In the genomic region with DNA sequence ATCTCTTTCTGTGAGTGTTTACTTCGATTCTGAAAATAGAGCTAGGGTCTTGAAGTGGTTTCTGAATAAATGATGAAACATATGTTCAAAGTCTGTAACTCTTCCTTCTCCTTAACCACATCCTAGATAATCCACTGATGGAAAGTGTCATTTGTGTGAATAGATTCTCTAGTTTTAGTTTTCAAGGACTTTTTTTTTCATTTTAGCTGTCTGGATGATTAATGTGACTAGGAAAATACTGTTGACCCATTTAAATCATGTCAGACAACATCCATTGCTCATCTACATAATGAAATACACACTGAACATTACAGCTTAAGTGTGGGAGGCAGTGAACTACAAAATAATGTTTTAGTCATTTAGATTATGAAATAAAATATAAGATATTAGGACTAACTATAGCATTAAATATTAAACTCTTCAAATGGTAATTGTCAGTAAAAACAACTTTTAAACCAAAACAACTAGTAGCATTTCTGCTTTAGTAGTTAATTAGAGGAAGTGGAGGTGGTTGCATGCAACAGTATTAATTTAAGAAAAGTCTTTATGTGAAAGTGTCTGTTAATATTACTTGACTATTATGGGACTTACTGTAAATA, we compare ENCODE assay signal across 1 cellular context.
TF ChIP-seq lines count a peak whose summit lies in the region.

No MANE protein-coding gene starts in this region.

TF ChIP-seq in K562, 482 proteins besides CTCF, POLR2A, EP300 and RAD21 (continued from another document and continues in another):
- TF ChIP-seq, protein P1, sequence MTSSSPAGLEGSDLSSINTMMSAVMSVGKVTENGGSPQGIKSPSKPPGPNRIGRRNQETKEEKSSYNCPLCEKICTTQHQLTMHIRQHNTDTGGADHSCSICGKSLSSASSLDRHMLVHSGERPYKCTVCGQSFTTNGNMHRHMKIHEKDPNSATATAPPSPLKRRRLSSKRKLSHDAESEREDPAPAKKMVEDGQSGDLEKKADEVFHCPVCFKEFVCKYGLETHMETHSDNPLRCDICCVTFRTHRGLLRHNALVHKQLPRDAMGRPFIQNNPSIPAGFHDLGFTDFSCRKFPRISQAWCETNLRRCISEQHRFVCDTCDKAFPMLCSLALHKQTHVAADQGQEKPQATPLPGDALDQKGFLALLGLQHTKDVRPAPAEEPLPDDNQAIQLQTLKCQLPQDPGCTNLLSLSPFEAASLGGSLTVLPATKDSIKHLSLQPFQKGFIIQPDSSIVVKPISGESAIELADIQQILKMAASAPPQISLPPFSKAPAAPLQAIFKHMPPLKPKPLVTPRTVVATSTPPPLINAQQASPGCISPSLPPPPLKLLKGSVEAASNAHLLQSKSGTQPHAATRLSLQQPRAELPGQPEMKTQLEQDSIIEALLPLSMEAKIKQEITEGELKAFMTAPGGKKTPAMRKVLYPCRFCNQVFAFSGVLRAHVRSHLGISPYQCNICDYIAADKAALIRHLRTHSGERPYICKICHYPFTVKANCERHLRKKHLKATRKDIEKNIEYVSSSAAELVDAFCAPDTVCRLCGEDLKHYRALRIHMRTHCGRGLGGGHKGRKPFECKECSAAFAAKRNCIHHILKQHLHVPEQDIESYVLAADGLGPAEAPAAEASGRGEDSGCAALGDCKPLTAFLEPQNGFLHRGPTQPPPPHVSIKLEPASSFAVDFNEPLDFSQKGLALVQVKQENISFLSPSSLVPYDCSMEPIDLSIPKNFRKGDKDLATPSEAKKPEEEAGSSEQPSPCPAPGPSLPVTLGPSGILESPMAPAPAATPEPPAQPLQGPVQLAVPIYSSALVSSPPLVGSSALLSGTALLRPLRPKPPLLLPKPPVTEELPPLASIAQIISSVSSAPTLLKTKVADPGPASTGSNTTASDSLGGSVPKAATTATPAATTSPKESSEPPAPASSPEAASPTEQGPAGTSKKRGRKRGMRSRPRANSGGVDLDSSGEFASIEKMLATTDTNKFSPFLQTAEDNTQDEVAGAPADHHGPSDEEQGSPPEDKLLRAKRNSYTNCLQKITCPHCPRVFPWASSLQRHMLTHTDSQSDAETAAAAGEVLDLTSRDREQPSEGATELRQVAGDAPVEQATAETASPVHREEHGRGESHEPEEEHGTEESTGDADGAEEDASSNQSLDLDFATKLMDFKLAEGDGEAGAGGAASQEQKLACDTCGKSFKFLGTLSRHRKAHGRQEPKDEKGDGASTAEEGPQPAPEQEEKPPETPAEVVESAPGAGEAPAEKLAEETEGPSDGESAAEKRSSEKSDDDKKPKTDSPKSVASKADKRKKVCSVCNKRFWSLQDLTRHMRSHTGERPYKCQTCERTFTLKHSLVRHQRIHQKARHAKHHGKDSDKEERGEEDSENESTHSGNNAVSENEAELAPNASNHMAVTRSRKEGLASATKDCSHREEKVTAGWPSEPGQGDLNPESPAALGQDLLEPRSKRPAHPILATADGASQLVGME (CRISPR knock-in tag; IDR thresholded peaks at IDR 0.05): no peak
- TF ChIP-seq, protein P2, sequence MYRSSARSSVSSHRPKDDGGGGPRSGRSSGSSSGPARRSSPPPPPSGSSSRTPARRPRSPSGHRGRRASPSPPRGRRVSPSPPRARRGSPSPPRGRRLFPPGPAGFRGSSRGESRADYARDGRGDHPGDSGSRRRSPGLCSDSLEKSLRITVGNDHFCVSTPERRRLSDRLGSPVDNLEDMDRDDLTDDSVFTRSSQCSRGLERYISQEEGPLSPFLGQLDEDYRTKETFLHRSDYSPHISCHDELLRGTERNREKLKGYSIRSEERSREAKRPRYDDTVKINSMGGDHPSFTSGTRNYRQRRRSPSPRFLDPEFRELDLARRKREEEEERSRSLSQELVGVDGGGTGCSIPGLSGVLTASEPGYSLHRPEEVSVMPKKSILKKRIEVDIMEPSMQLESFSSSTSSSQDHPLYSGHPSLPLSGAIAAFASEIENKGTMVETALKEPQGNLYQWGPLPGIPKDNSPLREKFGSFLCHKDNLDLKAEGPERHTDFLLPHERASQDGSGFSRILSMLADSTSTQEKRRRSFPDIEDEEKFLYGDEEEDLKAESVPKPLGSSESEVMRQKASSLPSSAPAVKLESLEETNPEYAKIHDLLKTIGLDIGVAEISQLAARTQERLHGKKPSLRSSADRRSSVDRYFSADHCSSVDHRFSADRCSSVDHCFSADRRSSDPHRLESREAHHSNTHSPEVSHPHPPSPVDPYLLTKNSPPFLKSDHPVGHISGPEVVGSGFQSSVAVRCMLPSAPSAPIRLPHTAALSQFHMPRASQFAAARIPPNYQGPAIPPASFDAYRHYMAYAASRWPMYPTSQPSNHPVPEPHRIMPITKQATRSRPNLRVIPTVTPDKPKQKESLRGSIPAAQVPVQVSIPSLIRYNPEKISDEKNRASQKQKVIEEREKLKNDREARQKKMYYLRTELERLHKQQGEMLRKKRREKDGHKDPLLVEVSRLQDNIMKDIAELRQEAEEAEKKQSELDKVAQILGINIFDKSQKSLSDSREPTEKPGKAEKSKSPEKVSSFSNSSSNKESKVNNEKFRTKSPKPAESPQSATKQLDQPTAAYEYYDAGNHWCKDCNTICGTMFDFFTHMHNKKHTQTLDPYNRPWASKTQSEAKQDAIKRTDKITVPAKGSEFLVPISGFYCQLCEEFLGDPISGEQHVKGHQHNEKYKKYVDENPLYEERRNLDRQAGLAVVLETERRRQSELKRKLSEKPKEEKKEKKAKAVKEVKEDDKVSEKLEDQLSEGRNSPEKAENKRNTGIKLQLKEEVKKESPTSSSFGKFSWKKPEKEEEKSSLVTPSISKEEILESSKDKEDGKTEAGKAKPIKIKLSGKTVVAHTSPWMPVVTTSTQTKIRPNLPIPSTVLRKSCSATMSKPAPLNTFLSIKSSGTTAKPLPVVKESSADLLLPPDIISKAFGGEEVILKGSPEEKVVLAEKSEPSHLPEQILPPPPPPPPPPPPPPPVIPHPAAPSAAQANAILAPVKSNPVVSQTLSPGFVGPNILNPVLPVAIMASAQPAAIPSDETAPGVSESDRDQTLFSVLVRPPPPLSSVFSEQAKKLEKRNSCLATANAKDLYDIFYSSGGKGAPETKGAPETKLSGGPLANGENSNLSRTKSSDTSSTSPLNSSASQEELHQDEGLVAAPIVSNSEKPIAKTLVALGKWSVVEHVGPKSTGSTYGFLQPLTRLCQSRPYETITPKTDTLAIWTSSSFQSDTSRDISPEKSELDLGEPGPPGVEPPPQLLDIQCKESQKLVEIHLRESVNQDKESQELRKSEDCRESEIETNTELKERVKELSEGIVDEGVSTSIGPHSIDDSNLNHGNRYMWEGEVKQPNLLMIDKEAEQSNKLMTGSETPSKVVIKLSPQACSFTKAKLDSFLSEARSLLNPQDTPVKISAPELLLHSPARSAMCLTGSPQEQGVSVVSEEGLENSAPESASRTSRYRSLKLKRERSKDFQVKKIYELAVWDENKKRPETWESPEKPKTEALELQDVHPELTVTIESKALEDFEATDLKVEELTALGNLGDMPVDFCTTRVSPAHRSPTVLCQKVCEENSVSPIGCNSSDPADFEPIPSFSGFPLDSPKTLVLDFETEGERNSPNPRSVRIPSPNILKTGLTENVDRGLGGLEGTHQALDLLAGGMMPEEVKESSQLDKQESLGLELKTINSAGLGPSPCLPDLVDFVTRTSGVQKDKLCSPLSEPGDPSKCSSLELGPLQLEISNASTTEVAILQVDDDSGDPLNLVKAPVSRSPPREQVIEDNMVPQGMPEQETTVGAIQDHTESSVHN (IDR thresholded peaks at IDR 0.05; ENCODE audit: borderline replicate concordance in 1 of 2, low read depth in 1 of 2): peak; percentile 66 to 99
- TF ChIP-seq, protein P3, sequence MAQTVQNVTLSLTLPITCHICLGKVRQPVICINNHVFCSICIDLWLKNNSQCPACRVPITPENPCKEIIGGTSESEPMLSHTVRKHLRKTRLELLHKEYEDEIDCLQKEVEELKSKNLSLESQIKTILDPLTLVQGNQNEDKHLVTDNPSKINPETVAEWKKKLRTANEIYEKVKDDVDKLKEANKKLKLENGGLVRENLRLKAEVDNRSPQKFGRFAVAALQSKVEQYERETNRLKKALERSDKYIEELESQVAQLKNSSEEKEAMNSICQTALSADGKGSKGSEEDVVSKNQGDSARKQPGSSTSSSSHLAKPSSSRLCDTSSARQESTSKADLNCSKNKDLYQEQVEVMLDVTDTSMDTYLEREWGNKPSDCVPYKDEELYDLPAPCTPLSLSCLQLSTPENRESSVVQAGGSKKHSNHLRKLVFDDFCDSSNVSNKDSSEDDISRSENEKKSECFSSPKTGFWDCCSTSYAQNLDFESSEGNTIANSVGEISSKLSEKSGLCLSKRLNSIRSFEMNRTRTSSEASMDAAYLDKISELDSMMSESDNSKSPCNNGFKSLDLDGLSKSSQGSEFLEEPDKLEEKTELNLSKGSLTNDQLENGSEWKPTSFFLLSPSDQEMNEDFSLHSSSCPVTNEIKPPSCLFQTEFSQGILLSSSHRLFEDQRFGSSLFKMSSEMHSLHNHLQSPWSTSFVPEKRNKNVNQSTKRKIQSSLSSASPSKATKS (CRISPR knock-in tag; IDR thresholded peaks at IDR 0.05): no peak
- TF ChIP-seq CHD2 (IDR thresholded peaks at IDR 0.05; ENCODE audit: low read depth, low read length): no peak
- TF ChIP-seq TSC22D4 (tag; IDR thresholded peaks at IDR 0.05): no peak
- no peak for TF ChIP-seq ZNF124 (CRISPR knock-in tag; IDR thresholded peaks at IDR 0.05)
- TF ChIP-seq, protein P4, sequence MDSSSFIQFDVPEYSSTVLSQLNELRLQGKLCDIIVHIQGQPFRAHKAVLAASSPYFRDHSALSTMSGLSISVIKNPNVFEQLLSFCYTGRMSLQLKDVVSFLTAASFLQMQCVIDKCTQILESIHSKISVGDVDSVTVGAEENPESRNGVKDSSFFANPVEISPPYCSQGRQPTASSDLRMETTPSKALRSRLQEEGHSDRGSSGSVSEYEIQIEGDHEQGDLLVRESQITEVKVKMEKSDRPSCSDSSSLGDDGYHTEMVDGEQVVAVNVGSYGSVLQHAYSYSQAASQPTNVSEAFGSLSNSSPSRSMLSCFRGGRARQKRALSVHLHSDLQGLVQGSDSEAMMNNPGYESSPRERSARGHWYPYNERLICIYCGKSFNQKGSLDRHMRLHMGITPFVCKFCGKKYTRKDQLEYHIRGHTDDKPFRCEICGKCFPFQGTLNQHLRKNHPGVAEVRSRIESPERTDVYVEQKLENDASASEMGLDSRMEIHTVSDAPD (CRISPR knock-in tag; IDR thresholded peaks at IDR 0.05): no peak
- TF ChIP-seq HNRNPLL (IDR thresholded peaks at IDR 0.05; ENCODE audit: low read depth, low read length, poor library complexity, severe bottlenecking): no peak
- TF ChIP-seq PHTF2 (CRISPR knock-in tag; IDR thresholded peaks at IDR 0.05): no peak
- TF ChIP-seq ELF2 (CRISPR knock-in tag; IDR thresholded peaks at IDR 0.05): no peak
- TF ChIP-seq TAF1 (IDR thresholded peaks at IDR 0.05; ENCODE audit: control insufficient read depth, extremely low read depth, insufficient read depth, low read length, severe bottlenecking): no peak
- TF ChIP-seq, protein P5, sequence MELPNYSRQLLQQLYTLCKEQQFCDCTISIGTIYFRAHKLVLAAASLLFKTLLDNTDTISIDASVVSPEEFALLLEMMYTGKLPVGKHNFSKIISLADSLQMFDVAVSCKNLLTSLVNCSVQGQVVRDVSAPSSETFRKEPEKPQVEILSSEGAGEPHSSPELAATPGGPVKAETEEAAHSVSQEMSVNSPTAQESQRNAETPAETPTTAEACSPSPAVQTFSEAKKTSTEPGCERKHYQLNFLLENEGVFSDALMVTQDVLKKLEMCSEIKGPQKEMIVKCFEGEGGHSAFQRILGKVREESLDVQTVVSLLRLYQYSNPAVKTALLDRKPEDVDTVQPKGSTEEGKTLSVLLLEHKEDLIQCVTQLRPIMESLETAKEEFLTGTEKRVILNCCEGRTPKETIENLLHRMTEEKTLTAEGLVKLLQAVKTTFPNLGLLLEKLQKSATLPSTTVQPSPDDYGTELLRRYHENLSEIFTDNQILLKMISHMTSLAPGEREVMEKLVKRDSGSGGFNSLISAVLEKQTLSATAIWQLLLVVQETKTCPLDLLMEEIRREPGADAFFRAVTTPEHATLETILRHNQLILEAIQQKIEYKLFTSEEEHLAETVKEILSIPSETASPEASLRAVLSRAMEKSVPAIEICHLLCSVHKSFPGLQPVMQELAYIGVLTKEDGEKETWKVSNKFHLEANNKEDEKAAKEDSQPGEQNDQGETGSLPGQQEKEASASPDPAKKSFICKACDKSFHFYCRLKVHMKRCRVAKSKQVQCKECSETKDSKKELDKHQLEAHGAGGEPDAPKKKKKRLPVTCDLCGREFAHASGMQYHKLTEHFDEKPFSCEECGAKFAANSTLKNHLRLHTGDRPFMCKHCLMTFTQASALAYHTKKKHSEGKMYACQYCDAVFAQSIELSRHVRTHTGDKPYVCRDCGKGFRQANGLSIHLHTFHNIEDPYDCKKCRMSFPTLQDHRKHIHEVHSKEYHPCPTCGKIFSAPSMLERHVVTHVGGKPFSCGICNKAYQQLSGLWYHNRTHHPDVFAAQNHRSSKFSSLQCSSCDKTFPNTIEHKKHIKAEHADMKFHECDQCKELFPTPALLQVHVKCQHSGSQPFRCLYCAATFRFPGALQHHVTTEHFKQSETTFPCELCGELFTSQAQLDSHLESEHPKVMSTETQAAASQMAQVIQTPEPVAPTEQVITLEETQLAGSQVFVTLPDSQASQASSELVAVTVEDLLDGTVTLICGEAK (IDR thresholded peaks at IDR 0.05): peak; percentile 15; the same call in 1 of the 2 replicates
- TF ChIP-seq, protein P5 (CRISPR knock-in tag; IDR thresholded peaks at IDR 0.05): no peak
